In the genomic region with DNA sequence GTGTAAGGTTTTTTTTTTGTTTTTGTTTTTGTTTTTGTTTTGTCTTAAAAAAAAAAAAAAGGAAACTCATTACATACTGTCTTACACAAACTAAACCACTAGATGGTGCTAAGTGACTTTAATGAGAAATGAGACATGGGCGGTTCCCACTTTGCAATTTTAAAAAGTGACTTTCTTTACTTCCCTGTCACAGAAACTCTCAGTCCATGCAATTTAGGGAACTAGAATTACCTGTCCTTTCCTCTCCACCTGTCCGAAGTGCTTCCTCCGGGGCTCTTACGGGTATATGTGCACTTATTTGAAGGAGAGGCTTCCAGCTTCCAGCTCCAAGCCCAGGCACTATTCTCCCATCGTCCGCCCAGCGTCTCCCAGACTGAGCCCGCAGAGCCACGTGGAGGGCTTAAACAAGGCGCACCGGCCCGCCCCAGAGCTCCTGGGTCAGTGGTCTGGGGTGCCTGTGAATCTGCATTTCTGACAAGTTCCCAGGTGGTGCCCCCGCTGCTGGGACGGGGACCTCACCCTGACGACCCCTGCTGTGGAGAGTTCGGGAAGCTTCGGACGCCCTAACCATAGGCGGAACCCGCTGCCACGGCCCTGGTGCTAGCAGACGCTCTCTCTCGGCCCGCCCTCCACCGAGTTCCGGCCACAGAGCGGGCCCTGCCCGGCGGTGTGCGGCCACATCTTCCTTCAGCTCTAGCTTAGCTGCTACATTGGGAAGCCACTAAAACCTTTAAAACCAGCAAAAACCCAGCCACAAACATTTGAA, we compare ENCODE assay signal across 8 cellular contexts. TPM values are rescaled to one million over a fixed set of nuclear protein-coding genes. Genes with fewer than 3 reads are reported as not detected.
DNase-seq lines count a peak whose midpoint lies in the region; ATAC-seq and TF ChIP-seq lines count a peak whose summit lies in the region.

No MANE protein-coding gene starts in this region.

- H2AK5ac ChIP-seq in trophoblast cell (ENCODE audit: low read length), result no peak overlapping the region

- H3K27me3 Mint-ChIP-seq in IgD-negative memory B cell, result peaks cover 3% of the 10 kb centered on the region

- no peak overlapping the region for H3K18ac ChIP-seq in trophoblast cell (ENCODE audit: low read length)

- H3K4me1 Mint-ChIP-seq in IgD-negative memory B cell, result peaks cover 4 to 12% (median 10%) of the 10 kb centered on the region in 3 donors

- peak overlapping the region; percentile 8 to 82 (median 81) for H3K27ac Mint-ChIP-seq in IgD-negative memory B cell
- H3K27ac Mint-ChIP-seq in activated naive CD4-positive, alpha-beta T cell treated with anti-CD3 and anti-CD28 coated beads, Interleukin-2, amount 50 U/mL, for 72 hours, result peak overlapping the region; percentile 53 to 62

- H3K27me3 ChIP-seq in cardiac muscle cell, result no peaks in the 10 kb centered on the region
- no peaks in the 10 kb centered on the region for H3K27me3 ChIP-seq in trophoblast cell (ENCODE audit: insufficient read depth, low read length)
- H3K27me3 ChIP-seq in aorta (ENCODE audit: control insufficient read depth in 1 of 2, insufficient read depth in 2 of 2, low read length in 1 of 2), result no peaks in the 10 kb centered on the region

- H3K9ac ChIP-seq in trophoblast cell (ENCODE audit: low read length), result peak overlapping the region; percentile 3

- H3K4ac ChIP-seq in trophoblast cell (ENCODE audit: low read depth, low read length), result no peak overlapping the region

- POLR2A ChIA-PET in RWPE1 (lab: Yijun Ruan, JAX; ENCODE audit: low non-redundant PET), result interaction anchor here (1.0 kb wide), 1 partner anchor 28 kb away, joined by 4 read pairs; no protein-coding TSS in a partner anchor

- peak; percentile 72 for ATAC-seq in GM21717 (IDR thresholded peaks at IDR 0.05; ENCODE audit: unreplicated experiment)
- ATAC-seq in activated naive CD4-positive, alpha-beta T cell treated with anti-CD3 and anti-CD28 coated beads, Interleukin-2, amount 50 U/mL, for 72 hours, result peak; percentile 65 to 88
- ATAC-seq in aorta (ENCODE audit: low FRiP score), result peak; percentile 84

- H2BK5ac ChIP-seq in trophoblast cell (ENCODE audit: low read depth, low read length, poor library complexity), result no peak overlapping the region

- CTCF ChIA-PET in RWPE1 (lab: Yijun Ruan, JAX), result interaction anchor here (0.5 to 2.8 kb wide), 21 partner anchors 23 to 701 kb away, joined by 3 to 25 read pairs (median 4); no protein-coding TSS in a partner anchor

- no peaks in the 10 kb centered on the region for H3K36me3 Mint-ChIP-seq in IgD-negative memory B cell
- no peaks in the 10 kb centered on the region for H3K36me3 Mint-ChIP-seq in activated naive CD4-positive, alpha-beta T cell treated with anti-CD3 and anti-CD28 coated beads, Interleukin-2, amount 50 U/mL, for 72 hours

- H2AFZ ChIP-seq in trophoblast cell (ENCODE audit: insufficient read depth, low read length, poor library complexity), result no peak overlapping the region

- H3K79me2 ChIP-seq in trophoblast cell (ENCODE audit: control insufficient read depth, insufficient read depth, low read length, poor library complexity), result peaks cover 2% of the 10 kb centered on the region

- intact Hi-C loops in aorta (cut with DNase I), result loop anchor here (2.0 to 10.0 kb wide), 7 partner anchors 110 to 492 kb away; no protein-coding TSS in a partner anchor

- H3K36me3 ChIP-seq in cardiac muscle cell (no peaks in the 10 kb centered on the region), trophoblast cell (ENCODE audit: control insufficient read depth in 1 of 2, insufficient read depth in 2 of 2, low read length in 2 of 2) (no peaks in the 10 kb centered on the region), aorta (ENCODE audit: control insufficient read depth in 1 of 2, insufficient read depth in 2 of 2, low read length in 1 of 2) (no peaks in the 10 kb centered on the region)

- H3K9me3 ChIP-seq in cardiac muscle cell (ENCODE audit: low read depth), result no peaks in the 10 kb centered on the region
- H3K9me3 ChIP-seq in trophoblast cell (ENCODE audit: insufficient read depth, low read depth, low read length), result no peaks in the 10 kb centered on the region
- H3K9me3 ChIP-seq in aorta (ENCODE audit: control insufficient read depth, low read length), result no peaks in the 10 kb centered on the region

- no peaks in the 10 kb centered on the region for H3K79me1 ChIP-seq in trophoblast cell (ENCODE audit: low read length)

- H3K4me2 ChIP-seq in trophoblast cell (ENCODE audit: low read length), result peak overlapping the region; percentile 99

- peak overlapping the region; percentile 89 to 98 (median 92) for H3K4me3 Mint-ChIP-seq in IgD-negative memory B cell

- H2BK12ac ChIP-seq in trophoblast cell (ENCODE audit: low read length), result no peak overlapping the region

- H3K4me3 ChIP-seq in cardiac muscle cell (peak overlapping the region; percentile 13), trophoblast cell (ENCODE audit: low read depth, low read length) (peak overlapping the region; percentile 67), aorta (ENCODE audit: low read length in 2 of 2) (peak overlapping the region; percentile 33 to 45)

- peak overlapping the region; percentile 43 for H3K14ac ChIP-seq in trophoblast cell (ENCODE audit: low read length)

- peak overlapping the region; percentile 14 for H2BK120ac ChIP-seq in trophoblast cell (ENCODE audit: insufficient read depth, low read length, poor library complexity)

- H3K9me3 Mint-ChIP-seq in IgD-negative memory B cell, result no peaks in the 10 kb centered on the region
- no peaks in the 10 kb centered on the region for H3K9me3 Mint-ChIP-seq in activated naive CD4-positive, alpha-beta T cell treated with anti-CD3 and anti-CD28 coated beads, Interleukin-2, amount 50 U/mL, for 72 hours

- no CpG with 5 or more reads among the region's 30 CpGs for WGBS in trophoblast cell (ENCODE audit: extremely low coverage, insufficient coverage, insufficient read length)
- WGBS in aorta, 2 donors, result 0% methylated on average over 30 of the region's 30 CpGs

- peak overlapping the region; percentile 43 for H4K12ac ChIP-seq in trophoblast cell (ENCODE audit: low read depth, low read length)

- H3K27ac ChIP-seq in RWPE1, result peak overlapping the region; percentile 94
- H3K27ac ChIP-seq in cardiac muscle cell, result no peak overlapping the region
- no peak overlapping the region for H3K27ac ChIP-seq in trophoblast cell (ENCODE audit: low read depth, low read length)
- no peak overlapping the region for H3K27ac ChIP-seq in aorta (ENCODE audit: low read depth in 1 of 2, low read length in 2 of 2)

- DNase-seq in ELF-1 (ENCODE audit: low read depth, low spot score) (peak; percentile 82), RWPE1 (ENCODE audit: low spot score) (peak; percentile 59), cardiac muscle cell (ENCODE audit: low read depth in 1 of 2, low spot score in 1 of 2) (peak; percentile 63 to 66), trophoblast cell (peak; percentile 46 to 82), aorta (peak; percentile 79 to 89)
- DNase-seq in activated naive CD4-positive, alpha-beta T cell treated with anti-CD3 and anti-CD28 coated beads, Interleukin-2, amount 50 U/mL, for 72 hours (ENCODE audit: low spot score in 2 of 2), result peak; percentile 25 to 78

- H3K4me1 ChIP-seq in cardiac muscle cell (ENCODE audit: low read depth) (no peaks in the 10 kb centered on the region), trophoblast cell (ENCODE audit: control insufficient read depth in 1 of 2, insufficient read depth in 2 of 2, low read length in 2 of 2) (peaks cover 0 to 4% of the 10 kb centered on the region in 2 experiments), aorta (ENCODE audit: control insufficient read depth in 1 of 2, insufficient read depth in 2 of 2, low read length in 2 of 2) (no peaks in the 10 kb centered on the region)

- peak overlapping the region; percentile 3 for H4K8ac ChIP-seq in trophoblast cell (ENCODE audit: low read depth, low read length)

- no peak overlapping the region for H3K23ac ChIP-seq in trophoblast cell (ENCODE audit: low read length)

- TF ChIP-seq CTCF in RWPE1 (conservative IDR thresholded peaks at IDR 0.05; ENCODE audit: low read depth), result peak; percentile 83
- peak; percentile 55 for TF ChIP-seq CTCF in cardiac muscle cell (IDR thresholded peaks at IDR 0.05; ENCODE audit: low read depth, low read length)

- peak overlapping the region; percentile 16 for H4K91ac ChIP-seq in trophoblast cell (ENCODE audit: low read depth, low read length)

RNA-seq across cellular contexts. Expression of gene BFSP1, which starts 26.1 kb away (rescaled TPM):
- not detected for polyA plus RNA-seq in IgD-negative memory B cell
- under 1 TPM in 1 of 2 donors, not detected in 1; 0.16 TPM for total RNA-seq in activated naive CD4-positive, alpha-beta T cell treated with anti-CD3 and anti-CD28 coated beads, Interleukin-2, amount 50 U/mL, for 72 hours
- 3.2 and 7.1 TPM in 2 replicates for total RNA-seq in cardiac muscle cell
- polyA plus RNA-seq in cardiac muscle cell, result 4.9 and 5.3 TPM in 2 replicates
- 2.2 and 2.7 TPM in 2 replicates for polyA plus RNA-seq in trophoblast cell (2013)
- total RNA-seq in aorta, result 1 to 10 TPM; 1.5 to 2.6 TPM
- polyA plus RNA-seq in aorta, result 1 to 10 TPM; 2.4 to 9.9 TPM

Comparison
In these comparisons a context has a peak if more than half of its experiments do, and no peak if none do; other contexts are left out.
1. H3K4me3 ChIP-seq: peak in every context shown above with its lines; median percentile 67 in trophoblast cell; 39 in aorta; 13 in cardiac muscle cell.